ENCODE assay signal across 13 cellular contexts in genomic region chr7:98352621-98353020, GRCh38. TPM values are rescaled to one million over a fixed set of nuclear protein-coding genes. Genes with fewer than 3 reads are reported as not detected.
A peak's percentile ranks its signal among the peaks of the same experiment; 100 is the strongest.
DNase-seq lines count a peak whose midpoint lies in the region; ATAC-seq, FAIRE-seq and TF ChIP-seq lines count a peak whose summit lies in the region.
"Had no signal": no experiment of that assay in that cellular context is flagged by ENCODE, and none has a peak within 500 bp of the region (broad histone marks: within the 10 kb centered on the region; RNA-seq: fewer than 3 reads in every experiment).

No MANE protein-coding gene starts in this region.

- TF ChIP-seq CTCF in CD8-positive, alpha-beta T cell (IDR thresholded peaks at IDR 0.05): no peak
- TF ChIP-seq CTCF in progenitor cell of endocrine pancreas (IDR thresholded peaks at IDR 0.05; ENCODE audit: unreplicated experiment): no peak

- H3K4me2 ChIP-seq in trophoblast cell (ENCODE audit: low read length): no peak overlapping the region

- no peak overlapping the region for H4K91ac ChIP-seq in trophoblast cell (ENCODE audit: low read depth, low read length)

- H3K9me3 Mint-ChIP-seq in CD8-positive, alpha-beta T cell: no peaks in the 10 kb centered on the region
- H3K9me3 Mint-ChIP-seq in progenitor cell of endocrine pancreas (ENCODE audit: low read depth): no peaks in the 10 kb centered on the region

- no peak overlapping the region for H3K27ac ChIP-seq in trophoblast cell (ENCODE audit: low read depth, low read length)
- H3K27ac ChIP-seq in CD8-positive, alpha-beta T cell (ENCODE audit: low read depth, low read length): no peak overlapping the region

- H3K4me1 Mint-ChIP-seq in CD8-positive, alpha-beta T cell (ENCODE audit: low read depth): no peaks in the 10 kb centered on the region
- H3K4me1 Mint-ChIP-seq in progenitor cell of endocrine pancreas (ENCODE audit: low read depth): no peaks in the 10 kb centered on the region

- H2AK5ac ChIP-seq in trophoblast cell (ENCODE audit: low read length): no peak overlapping the region

- H2BK120ac ChIP-seq in trophoblast cell (ENCODE audit: insufficient read depth, low read length, poor library complexity): no peak overlapping the region

- no peak overlapping the region for H3K4me3 ChIP-seq in trophoblast cell (ENCODE audit: low read depth, low read length)
- H3K4me3 ChIP-seq in CD8-positive, alpha-beta T cell (ENCODE audit: low read depth, low read length): no peak overlapping the region

- H3K27ac Mint-ChIP-seq in CD8-positive, alpha-beta T cell: no peak overlapping the region
- H3K27ac Mint-ChIP-seq in progenitor cell of endocrine pancreas: no peak overlapping the region
- H3K27ac Mint-ChIP-seq: IgD-negative memory B cell had no signal

- H3K27me3 Mint-ChIP-seq in CD8-positive, alpha-beta T cell (ENCODE audit: low read depth): peaks cover 12% of the 10 kb centered on the region
- no peaks in the 10 kb centered on the region for H3K27me3 Mint-ChIP-seq in progenitor cell of endocrine pancreas

- no peak overlapping the region for H3K18ac ChIP-seq in trophoblast cell (ENCODE audit: low read length)

- DNase-seq in DMS 273 treated with DMSO at 0.1 percent for 48 hours (lab: John Stamatoyannopoulos, UW) (peak; percentile 36), NCI-H1417 treated with DMSO at 0.1 percent for 48 hours (lab: John Stamatoyannopoulos, UW) (peak; percentile 2), trophoblast cell (peak in 1 of 2 donors; percentile 96), NCI-H2196 treated with DMSO at 0.1 percent for 48 hours (lab: John Stamatoyannopoulos, UW; ENCODE audit: unreplicated experiment) (no peak), progenitor cell of endocrine pancreas (ENCODE audit: low spot score, unreplicated experiment) (no peak)
- no peak for DNase-seq in CD8-positive, alpha-beta T cell
- no peak for DNase-seq in activated CD8-positive, alpha-beta memory T cell treated with anti-CD3 and anti-CD28 coated beads, Interleukin-2, amount 50 U/mL, for 48 hours
- DNase-seq: activated CD4-positive, CD25-positive, alpha-beta regulatory T cell; activated effector memory CD4-positive, alpha-beta T cell treated with Interleukin-2 at 50 U/mL for 16 hours; GDM1 had no signal

- peaks cover 2% of the 10 kb centered on the region for H3K9me3 ChIP-seq in trophoblast cell (ENCODE audit: insufficient read depth, low read depth, low read length)
- no peaks in the 10 kb centered on the region for H3K9me3 ChIP-seq in CD8-positive, alpha-beta T cell (ENCODE audit: low read length)

- WGBS in trophoblast cell (ENCODE audit: extremely low coverage, insufficient coverage, insufficient read length): no CpG with 5 or more reads among the region's 4 CpGs

- FAIRE-seq in colon (lab: Jason Lieb, UNC): peak; percentile 47

- intact Hi-C loops in CD8-positive, alpha-beta T cell (cut with DNase I, micrococcal nuclease): no loop called here

- H3K9ac ChIP-seq in trophoblast cell (ENCODE audit: low read length): no peak overlapping the region

- H3K4ac ChIP-seq in trophoblast cell (ENCODE audit: low read depth, low read length): peak overlapping the region; percentile 24

- no peaks in the 10 kb centered on the region for H3K36me3 Mint-ChIP-seq in CD8-positive, alpha-beta T cell
- H3K36me3 Mint-ChIP-seq in progenitor cell of endocrine pancreas (ENCODE audit: insufficient read depth): peaks cover 21% of the 10 kb centered on the region
- H3K36me3 Mint-ChIP-seq: IgD-negative memory B cell had no signal

- no peaks in the 10 kb centered on the region for H3K27me3 ChIP-seq in trophoblast cell (ENCODE audit: insufficient read depth, low read length)
- H3K27me3 ChIP-seq in CD8-positive, alpha-beta T cell (ENCODE audit: insufficient read depth, low read length): no peaks in the 10 kb centered on the region

- no peak overlapping the region for H3K14ac ChIP-seq in trophoblast cell (ENCODE audit: low read length)

- H3K23ac ChIP-seq in trophoblast cell (ENCODE audit: low read length): no peak overlapping the region

- peaks cover 10% of the 10 kb centered on the region for H3K79me2 ChIP-seq in trophoblast cell (ENCODE audit: control insufficient read depth, insufficient read depth, low read length, poor library complexity)

- CTCF ChIA-PET in CD8-positive, alpha-beta T cell (lab: Charles Lee): no interaction called here

- ATAC-seq in CD8-positive, alpha-beta T cell: no peak
- ATAC-seq: left lobe of liver had no signal

- H3K79me1 ChIP-seq in trophoblast cell (ENCODE audit: low read length): peaks cover 10% of the 10 kb centered on the region

- no peak overlapping the region for H2BK12ac ChIP-seq in trophoblast cell (ENCODE audit: low read length)

- peaks cover 11 to 21% of the 10 kb centered on the region in 2 experiments for H3K4me1 ChIP-seq in trophoblast cell (ENCODE audit: control insufficient read depth in 1 of 2, insufficient read depth in 2 of 2, low read length in 2 of 2)
- no peaks in the 10 kb centered on the region for H3K4me1 ChIP-seq in CD8-positive, alpha-beta T cell (ENCODE audit: insufficient read depth, low read length)

- POLR2A ChIA-PET in CD8-positive, alpha-beta T cell (lab: Charles Lee): no interaction called here

- H3K4me3 Mint-ChIP-seq in CD8-positive, alpha-beta T cell: no peak overlapping the region
- H3K4me3 Mint-ChIP-seq in progenitor cell of endocrine pancreas (ENCODE audit: low read depth): no peak overlapping the region
- H3K4me3 Mint-ChIP-seq: IgD-negative memory B cell had no signal

- H4K8ac ChIP-seq in trophoblast cell (ENCODE audit: low read depth, low read length): no peak overlapping the region

- H4K12ac ChIP-seq in trophoblast cell (ENCODE audit: low read depth, low read length): no peak overlapping the region

- no peak overlapping the region for H2BK5ac ChIP-seq in trophoblast cell (ENCODE audit: low read depth, low read length, poor library complexity)

- H3K36me3 ChIP-seq in trophoblast cell (ENCODE audit: control insufficient read depth in 1 of 2, insufficient read depth in 2 of 2, low read length in 2 of 2): peaks cover 4 to 7% of the 10 kb centered on the region in 2 experiments
- H3K36me3 ChIP-seq in CD8-positive, alpha-beta T cell (ENCODE audit: insufficient read depth, low read length): no peaks in the 10 kb centered on the region

- H2AFZ ChIP-seq in trophoblast cell (ENCODE audit: insufficient read depth, low read length, poor library complexity): no peak overlapping the region

RNA-seq across cellular contexts. Expression of gene BAIAP2L1, which starts 48.3 kb away (rescaled TPM):
- 43.3 and 44.5 TPM in 2 replicates for polyA plus RNA-seq in trophoblast cell (2013)
- under 1 TPM in 1 of 2 experiments, not detected in 1; 0.43 TPM for total RNA-seq in CD8-positive, alpha-beta T cell
- 32.7 and 34.2 TPM in 2 replicates for total RNA-seq in progenitor cell of endocrine pancreas

Comparison
In these comparisons a context has a peak if more than half of its experiments do, and no peak if none do; other contexts are left out.
1. DNase-seq: peak in DMS 273 treated with DMSO at 0.1 percent for 48 hours (single experiment) and NCI-H1417 treated with DMSO at 0.1 percent for 48 hours (single experiment); none in CD8-positive, alpha-beta T cell (0 of 7), activated CD8-positive, alpha-beta memory T cell treated with anti-CD3 and anti-CD28 coated beads, Interleukin-2, amount 50 U/mL, for 48 hours (single experiment), NCI-H2196 treated with DMSO at 0.1 percent for 48 hours (single experiment) and progenitor cell of endocrine pancreas (single experiment).
2. RNA of gene BAIAP2L1, which starts 48.3 kb away (total RNA-seq): 32.7 to 34.2 TPM in progenitor cell of endocrine pancreas; 0.43 TPM in CD8-positive, alpha-beta T cell; every median in the first group is over 10 times any median in the second.